Comparison of ENCODE assay signal across 8 cellular contexts in the genomic region with DNA sequence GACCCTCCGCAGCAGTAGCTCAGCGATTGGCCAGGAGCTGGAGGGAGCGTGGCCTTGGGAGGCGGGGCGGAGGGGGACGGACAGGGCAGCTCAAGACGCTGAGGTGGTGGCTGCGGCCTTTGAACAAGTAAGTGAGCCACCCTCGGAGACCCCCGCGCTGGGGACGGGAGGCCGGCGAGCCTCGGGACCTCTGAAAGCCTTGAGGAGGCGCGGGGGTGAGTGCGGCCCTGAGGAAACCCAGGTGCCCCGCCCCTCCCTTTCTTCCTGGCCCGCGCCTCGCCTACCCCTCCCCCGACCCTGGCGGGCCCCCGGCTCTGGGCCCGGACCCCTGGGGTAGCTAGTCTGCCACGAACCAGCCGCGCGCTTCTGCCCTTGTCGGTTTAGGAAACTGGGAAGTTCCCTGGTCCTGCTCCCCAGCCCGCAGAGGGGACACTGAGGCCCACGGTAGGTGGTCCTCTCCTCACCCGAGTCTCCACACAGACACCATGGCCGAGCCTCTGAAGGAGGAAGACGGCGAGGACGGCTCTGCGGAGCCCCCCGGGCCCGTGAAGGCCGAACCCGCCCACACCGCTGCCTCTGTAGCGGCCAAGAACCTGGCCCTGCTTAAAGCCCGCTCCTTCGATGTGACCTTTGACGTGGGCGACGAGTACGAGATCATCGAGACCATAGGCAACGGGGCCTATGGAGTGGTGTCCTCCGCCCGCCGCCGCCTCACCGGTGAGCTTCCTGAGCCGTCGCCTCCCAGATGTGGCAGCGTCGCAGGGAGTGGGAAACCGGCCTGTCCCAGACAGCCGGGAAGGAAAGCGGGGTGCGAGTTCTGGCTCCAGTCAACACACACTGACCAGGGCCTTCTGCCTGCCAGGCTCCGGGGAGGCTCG. TPM values are rescaled to one million over a fixed set of nuclear protein-coding genes. Genes with fewer than 3 reads are reported as not detected.
DNase-seq lines count a peak whose midpoint lies in the region; ATAC-seq, FAIRE-seq and TF ChIP-seq lines count a peak whose summit lies in the region.

A gene (plus strand): TSS at position 83 of the 878 bp plus-strand sequence. CDS start 403 bp downstream, at position 486.

- H3K4me2 ChIP-seq in HepG2 (ENCODE audit: low read depth, low read length): peak within 1 kb of the TSS; percentile 90

- peaks cover 33% of the 10 kb centered on the region for H3K4me1 ChIP-seq in HepG2 (ENCODE audit: insufficient read depth, low read length)

- ATAC-seq in HepG2: peak; percentile 18

- peak within 1 kb of the TSS; percentile 93 for H3K4me3 ChIP-seq in Jurkat, Clone E6-1 (ENCODE audit: low read length)
- peak within 1 kb of the TSS; percentile 82 to 96 (median 87) for H3K4me3 ChIP-seq in HepG2 (replicated peaks in 1 of 3; ENCODE audit: insufficient read depth in 1 of 3, low read depth in 2 of 3, low read length in 3 of 3)

- peaks cover 17% of the 10 kb centered on the region for H3K4me1 Mint-ChIP-seq in activated T-cell treated with anti-CD3 and anti-CD28 coated beads, Interleukin-2, amount 50 U/mL, for 24 hours (ENCODE audit: low read depth)

- no CpG with 5 or more reads among the region's 68 CpGs for WGBS in HepG2 (ENCODE audit: low lambda C conversion rate)

- no peaks in the 10 kb centered on the region for H3K9me3 ChIP-seq in HepG2 (ENCODE audit: low read length)

- peaks cover 12% of the 10 kb centered on the region for H3K79me2 ChIP-seq in HepG2 (ENCODE audit: insufficient read depth, low read length)

- H3K27ac Mint-ChIP-seq in activated T-cell treated with anti-CD3 and anti-CD28 coated beads, Interleukin-2, amount 50 U/mL, for 24 hours: peak within 1 kb of the TSS; percentile 99

- peaks cover 0 to 2% of the 10 kb centered on the region in 2 experiments; a peak in 1 of 5 replicates for H3K27me3 ChIP-seq in HepG2 (ENCODE audit: control insufficient read depth in 1 of 2, insufficient read depth in 2 of 2, low read length in 2 of 2)

- no peak for DNase-seq in activated T-cell treated with anti-CD3 and anti-CD28 coated beads, Interleukin-2, amount 50 U/mL, for 24 hours
- no peak for DNase-seq in activated T-cell treated with anti-CD3 and anti-CD28 coated beads, Interleukin-2, amount 50 U/mL, for 1 hour
- no peak for DNase-seq in Jurkat, Clone E6-1 (ENCODE audit: low read depth, low spot score)
- DNase-seq in caudate nucleus (lab: John Stamatoyannopoulos, UW) (no peak), HepG2 (ENCODE audit: low spot score) (no peak), kidney glomerular epithelial cell (lab: John Stamatoyannopoulos, UW) (no peak)
- DNase-seq in stimulated activated CD8-positive, alpha-beta memory T cell treated with anti-CD3 and anti-CD28 coated beads, Interleukin-4, amount 100 ng/mL, for 48 hours: no peak

- POLR2A ChIA-PET in HepG2 (lab: Yijun Ruan, JAX): interaction anchor here (0.9 to 3.1 kb wide), 16 partner anchors 9 to 274 kb away, joined by 3 to 51 read pairs (median 6); a partner anchor contains a TSS

- H3K36me3 Mint-ChIP-seq in activated T-cell treated with anti-CD3 and anti-CD28 coated beads, Interleukin-2, amount 50 U/mL, for 24 hours (ENCODE audit: low read depth): peaks cover 36% of the 10 kb centered on the region

- in situ Hi-C loops in HepG2 (cut with HindIII; ENCODE audit: extremely low pct_ligation_motif_present, low pct_unique_long_range_greater_than_20kb): no loop called here

- peak within 1 kb of the TSS; percentile 84 for H3K9ac ChIP-seq in HepG2 (ENCODE audit: insufficient read depth, low read depth, low read length)

- TF ChIP-seq POLR2A in HepG2 (IDR thresholded peaks at IDR 0.05; ENCODE audit: insufficient read depth in 1 of 2, low read depth in 2 of 2, low read length in 2 of 2): no peak

- CTCF ChIA-PET in HepG2 (lab: Yijun Ruan, JAX; ENCODE audit: low intra/inter-chr PET ratio, low total read pairs): no interaction called here

- intact Hi-C loops in HepG2 (cut with micrococcal nuclease; ENCODE audit: unreplicated experiment): loop anchor here (1.0 kb wide), 1 partner anchor 13 kb away; no protein-coding TSS in a partner anchor

- FAIRE-seq in HepG2 (lab: Jason Lieb, UNC): no peak

- no TSS peak for BruUV-seq in HepG2 (replicated peaks; lab: Mats Ljungman, UMichigan)

- TF ChIP-seq CTCF in HepG2 (CRISPR knock-in tag; IDR thresholded peaks at IDR 0.05): no peak

- TF ChIP-seq RAD21 in HepG2 (CRISPR knock-in tag; IDR thresholded peaks at IDR 0.05): no peak

- H4K20me1 ChIP-seq in HepG2 (ENCODE audit: insufficient read depth, low read length): no peaks in the 10 kb centered on the region

- peak within 1 kb of the TSS; percentile 48 for H2AFZ ChIP-seq in HepG2 (ENCODE audit: low read length)

- TF ChIP-seq EP300 in HepG2 (IDR thresholded peaks at IDR 0.05; ENCODE audit: low read depth in 2 of 2, low read length in 2 of 2) (no peak), HepG2 (CRISPR knock-in tag; IDR thresholded peaks at IDR 0.05; ENCODE audit: borderline replicate concordance) (no peak)

- H3K9me3 Mint-ChIP-seq in activated T-cell treated with anti-CD3 and anti-CD28 coated beads, Interleukin-2, amount 50 U/mL, for 24 hours: no peaks in the 10 kb centered on the region

- H3K4me3 Mint-ChIP-seq in activated T-cell treated with anti-CD3 and anti-CD28 coated beads, Interleukin-2, amount 50 U/mL, for 24 hours: peak within 1 kb of the TSS; percentile 95

- no peaks in the 10 kb centered on the region for H3K27me3 Mint-ChIP-seq in activated T-cell treated with anti-CD3 and anti-CD28 coated beads, Interleukin-2, amount 50 U/mL, for 24 hours

- peaks cover 11 to 31% of the 10 kb centered on the region in 2 experiments for H3K36me3 ChIP-seq in HepG2 (replicated peaks in 1 of 2; ENCODE audit: control insufficient read depth in 1 of 2, insufficient read depth in 2 of 2, low read length in 2 of 2)

- H3K27ac ChIP-seq in caudate nucleus (ENCODE audit: low read depth, low read length) (peak within 1 kb of the TSS; percentile 97), HepG2 (ENCODE audit: extremely low read length, insufficient read depth, low read length) (peak within 1 kb of the TSS; percentile 93), temporal lobe (ENCODE audit: low read depth, low read length) (peak within 1 kb of the TSS; percentile 92)

TF ChIP-seq in HepG2, 621 proteins besides CTCF, POLR2A, EP300 and RAD21 (continues in another document):
- TF ChIP-seq ZNF724P (CRISPR knock-in tag; IDR thresholded peaks at IDR 0.05; ENCODE audit: borderline replicate concordance) (0 out of 2 replicates have a peak, but pooled peaks have one; percentile 55), ZNF768 (CRISPR knock-in tag; IDR thresholded peaks at IDR 0.05) (0 out of 2 replicates have a peak, but pooled peaks have one; percentile 20), ZNF672 (CRISPR knock-in tag; IDR thresholded peaks at IDR 0.05) (no peak), THYN1 (CRISPR knock-in tag; IDR thresholded peaks at IDR 0.05; ENCODE audit: borderline replicate concordance, low read depth) (no peak)
- TF ChIP-seq, protein P1, sequence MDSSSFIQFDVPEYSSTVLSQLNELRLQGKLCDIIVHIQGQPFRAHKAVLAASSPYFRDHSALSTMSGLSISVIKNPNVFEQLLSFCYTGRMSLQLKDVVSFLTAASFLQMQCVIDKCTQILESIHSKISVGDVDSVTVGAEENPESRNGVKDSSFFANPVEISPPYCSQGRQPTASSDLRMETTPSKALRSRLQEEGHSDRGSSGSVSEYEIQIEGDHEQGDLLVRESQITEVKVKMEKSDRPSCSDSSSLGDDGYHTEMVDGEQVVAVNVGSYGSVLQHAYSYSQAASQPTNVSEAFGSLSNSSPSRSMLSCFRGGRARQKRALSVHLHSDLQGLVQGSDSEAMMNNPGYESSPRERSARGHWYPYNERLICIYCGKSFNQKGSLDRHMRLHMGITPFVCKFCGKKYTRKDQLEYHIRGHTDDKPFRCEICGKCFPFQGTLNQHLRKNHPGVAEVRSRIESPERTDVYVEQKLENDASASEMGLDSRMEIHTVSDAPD (CRISPR knock-in tag; IDR thresholded peaks at IDR 0.05): 0 out of 2 replicates have a peak, but pooled peaks have one; percentile 26
- TF ChIP-seq, protein P2, sequence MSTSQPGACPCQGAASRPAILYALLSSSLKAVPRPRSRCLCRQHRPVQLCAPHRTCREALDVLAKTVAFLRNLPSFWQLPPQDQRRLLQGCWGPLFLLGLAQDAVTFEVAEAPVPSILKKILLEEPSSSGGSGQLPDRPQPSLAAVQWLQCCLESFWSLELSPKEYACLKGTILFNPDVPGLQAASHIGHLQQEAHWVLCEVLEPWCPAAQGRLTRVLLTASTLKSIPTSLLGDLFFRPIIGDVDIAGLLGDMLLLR (CRISPR knock-in tag; IDR thresholded peaks at IDR 0.05): 0 out of 2 replicates have a peak, but pooled peaks have one; percentile 9

RNA-seq across cellular contexts. Expression of the gene that starts here (rescaled TPM):
- polyA plus RNA-seq in Jurkat, Clone E6-1 (2012; ENCODE audit: insufficient read depth, insufficient read length): 26.3 TPM
- total RNA-seq in HepG2 (2016; rRNA removed; fragmentation: Illumina TruSeq; extraction: Trizol) (2.9 and 3.7 TPM in 2 replicates), temporal lobe (18.2 TPM)
- total RNA-seq in HepG2 (2016; cell fraction: cytosol; rRNA removed; fragmentation: Illumina TruSeq; extraction: Trizol; ENCODE audit: low read depth): 2.7 and 3.5 TPM in 2 replicates
- total RNA-seq in HepG2 (2016; cell fraction: insoluble cytoplasmic fraction; rRNA removed; fragmentation: Illumina TruSeq; extraction: Trizol): 3.5 and 4.6 TPM in 2 replicates
- total RNA-seq in HepG2 (2016; cell fraction: membrane; rRNA removed; fragmentation: Illumina TruSeq; extraction: Trizol): 4.4 and 4.5 TPM in 2 replicates
- total RNA-seq in HepG2 (2016; cell fraction: nucleus; rRNA removed; fragmentation: Illumina TruSeq; extraction: Trizol): 5.1 and 5.6 TPM in 2 replicates
- 5.9 and 6.4 TPM in 2 replicates for polyA plus RNA-seq in HepG2 (2011; rRNA removed)
- polyA plus RNA-seq in HepG2 (2011; cell fraction: cytosol; rRNA removed): 2.6 TPM in 2 replicates
- 15.5 and 19.3 TPM in 2 replicates for polyA plus RNA-seq in HepG2 (2011; cell fraction: nucleus; rRNA removed)
- polyA plus RNA-seq in HepG2 (2012): 4.7 and 7.2 TPM in 2 replicates
- 2.3 and 3.1 TPM in 2 replicates for polyA plus RNA-seq in HepG2 (2016; cell fraction: cytosol; fragmentation: Illumina TruSeq; extraction: Trizol; ENCODE audit: low read depth)
- polyA plus RNA-seq in HepG2 (2016; cell fraction: insoluble cytoplasmic fraction; fragmentation: Illumina TruSeq; extraction: Trizol; ENCODE audit: low read depth): 5.8 and 8.5 TPM in 2 replicates
- polyA plus RNA-seq in HepG2 (2016; cell fraction: membrane; fragmentation: Illumina TruSeq; extraction: Trizol; ENCODE audit: low read depth): 4.2 TPM in 2 replicates
- 12.9 and 19.5 TPM in 2 replicates for polyA plus RNA-seq in HepG2 (2016; cell fraction: nucleus; fragmentation: Illumina TruSeq; extraction: Trizol; ENCODE audit: insufficient read depth, low read depth)
- 23.8 and 23.9 TPM in 2 replicates for polyA minus RNA-seq in HepG2 (2011; rRNA and poly(A)+ RNA removed; ENCODE audit: low replicate concordance)
- polyA minus RNA-seq in HepG2 (2011; cell fraction: cytosol; rRNA and poly(A)+ RNA removed): 4.7 and 7.5 TPM in 2 replicates
- polyA minus RNA-seq in HepG2 (2011; cell fraction: nucleus; rRNA and poly(A)+ RNA removed): 20.3 and 20.4 TPM in 2 replicates
